Comparison of ENCODE assay signal across 37 cellular contexts in genomic region chr11:118080296-118080695, GRCh38. TPM values are rescaled to one million over a fixed set of nuclear protein-coding genes. Genes with fewer than 3 reads are reported as not detected.
"Had no signal": no experiment of that assay in that cellular context is flagged by ENCODE, and none has a peak within 500 bp of the region (broad histone marks: within the 10 kb centered on the region; RNA-seq: fewer than 3 reads in every experiment).

No MANE protein-coding gene starts in this region.

- H3K9me3 ChIP-seq: MG63, SJCRH30 had no signal

- H3K27me3 Mint-ChIP-seq: activated naive CD8-positive, alpha-beta T cell had no signal

- H3K4me1 ChIP-seq: SJCRH30 had no signal

- H3K36me3 ChIP-seq: MG63, SJCRH30 had no signal

- H3K27me3 ChIP-seq: MG63, SJCRH30 had no signal

- H3K27ac ChIP-seq: SJCRH30, SK-N-MC, VCaP had no signal

- H3K4me3 Mint-ChIP-seq: activated B cell treated with CpG ODN at 0.5 μM for 24 hours; activated CD4-positive, alpha-beta memory T cell treated with anti-CD3 and anti-CD28 coated beads for 36 hours; activated CD8-positive, alpha-beta memory T cell treated with anti-CD3 and anti-CD28 coated beads, Interleukin-2, amount 10 ng/mL, durations not matched to agents 7 days and 5 days; activated naive CD4-positive, alpha-beta T cell treated with anti-CD3 and anti-CD28 coated beads, Interleukin-2, amount 10 ng/mL, durations not matched to agents 7 days and 5 days; activated naive CD8-positive, alpha-beta T cell; activated naive CD8-positive, alpha-beta T cell treated with anti-CD3 and anti-CD28 coated beads, Interleukin-2, amount 50 U/mL, for 24 hours; brain; T-cell had no signal

- H3K4me3 ChIP-seq: MG63, SJCRH30, SK-N-MC had no signal

- H3K36me3 Mint-ChIP-seq: activated CD4-positive, alpha-beta memory T cell treated with anti-CD3 and anti-CD28 coated beads for 36 hours; activated CD8-positive, alpha-beta memory T cell treated with anti-CD3 and anti-CD28 coated beads, Interleukin-2, amount 10 ng/mL, durations not matched to agents 7 days and 5 days; activated naive CD4-positive, alpha-beta T cell treated with anti-CD3 and anti-CD28 coated beads, Interleukin-2, amount 10 ng/mL, durations not matched to agents 7 days and 5 days; activated naive CD8-positive, alpha-beta T cell; brain; T-cell had no signal

- H3K4me1 Mint-ChIP-seq: activated B cell treated with CpG ODN at 0.5 μM for 24 hours; activated naive CD4-positive, alpha-beta T cell treated with anti-CD3 and anti-CD28 coated beads, Interleukin-2, amount 10 ng/mL, durations not matched to agents 7 days and 5 days; activated naive CD8-positive, alpha-beta T cell treated with anti-CD3 and anti-CD28 coated beads, Interleukin-2, amount 50 U/mL, for 24 hours had no signal

- H3K27ac Mint-ChIP-seq: activated B cell treated with CpG ODN at 0.5 μM for 24 hours; activated CD4-positive, alpha-beta memory T cell treated with anti-CD3 and anti-CD28 coated beads for 36 hours; activated CD8-positive, alpha-beta memory T cell treated with anti-CD3 and anti-CD28 coated beads, Interleukin-2, amount 10 ng/mL, durations not matched to agents 7 days and 5 days; activated naive CD4-positive, alpha-beta T cell treated with anti-CD3 and anti-CD28 coated beads, Interleukin-2, amount 10 ng/mL, durations not matched to agents 7 days and 5 days; activated naive CD8-positive, alpha-beta T cell; activated naive CD8-positive, alpha-beta T cell treated with anti-CD3 and anti-CD28 coated beads, Interleukin-2, amount 50 U/mL, for 24 hours; brain; T-cell had no signal

- ATAC-seq: activated naive CD8-positive, alpha-beta T cell treated with anti-CD3 and anti-CD28 coated beads, Interleukin-2, amount 50 U/mL, for 24 hours; Panc1 had no signal

- DNase-seq: activated B cell treated with CpG ODN at 0.5 μM for 24 hours; activated CD4-positive, alpha-beta memory T cell treated with anti-CD3 and anti-CD28 coated beads for 36 hours; activated CD4-positive, alpha-beta T cell treated with anti-CD3 and anti-CD28 coated beads for 4 hours; activated CD4-positive, alpha-beta T cell treated with anti-CD3 and anti-CD28 coated beads, Interleukin-2, amount 50 U/mL, for 1 hour; activated CD4-positive, CD25-positive, alpha-beta regulatory T cell treated with anti-CD3 and anti-CD28 coated beads, Interleukin-2, amount 50 U/mL, for 72 hours; activated CD8-positive, alpha-beta memory T cell treated with anti-CD3 and anti-CD28 coated beads for 24 hours; activated CD8-positive, alpha-beta memory T cell treated with anti-CD3 and anti-CD28 coated beads, Interleukin-2, amount 10 ng/mL, durations not matched to agents 7 days and 5 days; activated CD8-positive, alpha-beta memory T cell treated with anti-CD3 and anti-CD28 coated beads, Interleukin-2, amount 50 U/mL, for 48 hours; activated effector memory CD4-positive, alpha-beta T cell treated with Interleukin-2 at 50 U/mL for 16 hours; activated naive CD4-positive, alpha-beta T cell treated with anti-CD3 and anti-CD28 coated beads, Interleukin-2, amount 10 ng/mL, durations not matched to agents 7 days and 5 days; activated naive CD8-positive, alpha-beta T cell treated with anti-CD3 and anti-CD28 coated beads, Interleukin-2, amount 50 U/mL, for 24 hours; activated T-cell treated with anti-CD3 and anti-CD28 coated beads, Interleukin-2, amount 50 U/mL, for 48 hours; anterior cingulate cortex; central memory CD4-positive, alpha-beta T cell; Kasumi-1; KG1; MG63; NCI-H1048; NCI-H1105 treated with DMSO at 0.1 percent for 48 hours; NCI-H1436; NCI-H1694; NCI-H1930; NCI-H2081 treated with DMSO at 0.1 percent for 48 hours; NCI-H226; NCI-H446 treated with DMSO at 0.1 percent for 48 hours; NCI-H524; SHP77; SJCRH30; T-cell; T-helper 2 cell; T-helper 9 cell had no signal

- H3K9me3 Mint-ChIP-seq: activated B cell treated with CpG ODN at 0.5 μM for 24 hours; activated CD4-positive, alpha-beta memory T cell treated with anti-CD3 and anti-CD28 coated beads for 36 hours; activated naive CD4-positive, alpha-beta T cell treated with anti-CD3 and anti-CD28 coated beads, Interleukin-2, amount 10 ng/mL, durations not matched to agents 7 days and 5 days; activated naive CD8-positive, alpha-beta T cell treated with anti-CD3 and anti-CD28 coated beads, Interleukin-2, amount 50 U/mL, for 24 hours; T-cell had no signal

RNA-seq across cellular contexts. Expression of gene TMPRSS4, which starts 3.4 kb away (rescaled TPM):
- total RNA-seq: activated B cell treated with CpG ODN at 0.5 μM for 24 hours; activated CD4-positive, alpha-beta memory T cell treated with anti-CD3 and anti-CD28 coated beads for 36 hours; RPMI7951; SJCRH30 had no signal

RNA-seq across cellular contexts. Expression of gene SMIM35, which starts 6.5 kb away (rescaled TPM):
- total RNA-seq: RPMI7951, SJCRH30 had no signal
